In genomic region chr9:131104016-131104740, GRCh38 we compare ENCODE assay signal across 19 cellular contexts. TPM values are rescaled to one million over a fixed set of nuclear protein-coding genes. Genes with fewer than 3 reads are reported as not detected.
"Had no signal": no experiment of that assay in that cellular context is flagged by ENCODE, and none has a peak within 500 bp of the region (broad histone marks: within the 10 kb centered on the region; RNA-seq: fewer than 3 reads in every experiment).

No MANE protein-coding gene starts in this region.

- H3K4me1 ChIP-seq: body of pancreas, sigmoid colon had no signal

- H3K9me3 ChIP-seq: body of pancreas, mucosa of descending colon, sigmoid colon, tibial artery had no signal

- H3K36me3 ChIP-seq: sigmoid colon had no signal

- ATAC-seq: activated CD8-positive, alpha-beta memory T cell treated with anti-CD3 and anti-CD28 coated beads, Interleukin-2, amount 10 ng/mL, durations not matched to agents 7 days and 5 days; body of pancreas; mucosa of descending colon; naive thymus-derived CD8-positive, alpha-beta T cell; T-cell had no signal

- H3K27me3 ChIP-seq: body of pancreas, sigmoid colon, tibial artery had no signal

- H3K4me3 ChIP-seq: body of pancreas, mucosa of descending colon, sigmoid colon, tibial artery had no signal

- H3K27ac ChIP-seq: body of pancreas, epithelial cell of prostate had no signal

- DNase-seq: activated B cell treated with CpG ODN at 0.5 μM for 24 hours; activated CD4-positive, alpha-beta memory T cell treated with anti-CD3 and anti-CD28 coated beads for 36 hours; activated CD4-positive, alpha-beta T cell treated with anti-CD3 and anti-CD28 coated beads for 4 hours; activated CD8-positive, alpha-beta memory T cell treated with anti-CD3 and anti-CD28 coated beads, Interleukin-2, amount 10 ng/mL, durations not matched to agents 7 days and 5 days; activated naive CD4-positive, alpha-beta T cell; activated naive CD8-positive, alpha-beta T cell treated with anti-CD3 and anti-CD28 coated beads, Interleukin-2, amount 10 ng/mL, durations not matched to agents 7 days and 5 days; body of pancreas; endodermal cell; foreskin fibroblast; glutamatergic neuron; kidney glomerular epithelial cell; mucosa of descending colon; naive thymus-derived CD8-positive, alpha-beta T cell; sigmoid colon; stimulated activated CD8-positive, alpha-beta memory T cell treated with anti-CD3 and anti-CD28 coated beads, Interleukin-4, amount 100 ng/mL, for 48 hours; stimulated activated naive CD4-positive, alpha-beta T cell; T-cell; tibial artery had no signal

RNA-seq across cellular contexts. Expression of gene AIF1L, which starts 7.8 kb away (rescaled TPM):
- total RNA-seq: activated B cell treated with CpG ODN at 0.5 μM for 24 hours; naive thymus-derived CD8-positive, alpha-beta T cell had no signal
